8 cellular contexts compared by ENCODE assay signal in the genomic region with DNA sequence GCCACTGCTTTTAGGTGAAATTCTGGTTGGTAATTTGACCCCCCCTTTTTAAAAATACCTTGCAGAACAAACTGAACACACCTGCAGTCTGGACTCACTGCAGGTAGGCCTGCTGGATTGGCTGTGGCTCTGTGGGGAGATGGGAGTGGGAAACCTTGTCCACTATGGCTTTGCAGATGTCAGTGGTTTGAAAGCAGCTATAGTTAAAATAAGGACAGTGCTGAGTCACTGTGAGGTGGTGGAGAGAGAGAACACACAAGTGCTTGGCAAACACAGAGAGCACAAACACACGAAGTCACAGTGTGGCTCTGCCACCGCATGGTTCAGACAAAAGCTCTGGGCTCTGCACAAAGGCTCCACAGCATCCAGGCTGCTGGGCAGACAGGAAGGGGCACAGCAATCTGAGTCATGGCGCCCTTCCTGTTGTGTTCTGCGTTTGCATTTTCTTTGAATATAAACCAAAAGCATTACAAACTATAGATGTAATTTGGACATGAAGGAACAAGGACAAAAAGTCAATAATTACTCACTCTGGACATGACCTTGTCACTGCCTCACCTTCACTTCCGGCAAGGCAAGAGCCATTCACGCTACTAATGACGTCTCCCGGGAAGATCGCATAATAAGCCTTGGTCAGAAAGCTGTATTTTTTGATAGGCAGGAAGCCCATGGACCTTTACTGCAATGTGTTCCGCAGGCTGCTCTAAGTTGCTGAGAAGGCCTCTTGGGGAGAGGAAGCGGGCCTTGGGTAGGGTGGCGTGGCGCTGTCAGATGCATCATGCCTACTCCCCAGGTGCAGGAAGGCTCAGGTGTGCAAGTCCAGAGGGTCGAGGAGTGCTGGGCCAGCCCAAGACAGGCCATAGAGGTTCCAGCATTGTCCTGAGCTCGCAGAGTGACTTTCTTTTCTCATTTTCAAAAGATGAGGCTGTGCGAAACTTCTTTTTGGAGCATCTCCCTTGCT.
DNase-seq lines count a peak whose midpoint lies in the region; ATAC-seq and TF ChIP-seq lines count a peak whose summit lies in the region.

No MANE protein-coding gene starts in this region.

- H3K4me3 ChIP-seq in HCT116 (replicated peaks in 1 of 2; ENCODE audit: low read depth in 1 of 2, low read length in 2 of 2) (no peak overlapping the region), colonic mucosa (no peak overlapping the region)

- H3K4me1 ChIP-seq in HCT116 (ENCODE audit: control insufficient read depth in 1 of 2, insufficient read depth in 2 of 2, low read length in 2 of 2): peaks cover 2 to 18% of the 10 kb centered on the region in 2 experiments; a peak in 3 of 4 replicates
- no peaks in the 10 kb centered on the region for H3K4me1 ChIP-seq in colonic mucosa

- no peak for TF ChIP-seq POLR2A in HCT116 (IDR thresholded peaks at IDR 0.05; ENCODE audit: borderline replicate concordance, extremely low read depth, insufficient read depth, insufficient read length)

- no peaks in the 10 kb centered on the region for H3K9me2 ChIP-seq in HCT116 (ENCODE audit: insufficient read depth)

- POLR2A ChIA-PET in HCT116 (lab: Charles Lee): no interaction called here

- TF ChIP-seq CTCF in HCT116 (IDR thresholded peaks at IDR 0.05 in 2 of 3, conservative IDR thresholded peaks at IDR 0.05 in 1 of 3; ENCODE audit: borderline replicate concordance in 1 of 3, insufficient read depth in 1 of 3, low read depth in 2 of 3, low read length in 2 of 3) (no peak), colonic mucosa (IDR thresholded peaks at IDR 0.05) (no peak)

- H3K36me3 ChIP-seq in HCT116 (ENCODE audit: control insufficient read depth in 1 of 2, insufficient read depth in 2 of 2, low read length in 2 of 2) (no peaks in the 10 kb centered on the region), colonic mucosa (no peaks in the 10 kb centered on the region)

- H3K27ac ChIP-seq in HCT116 (ENCODE audit: low read depth, low read length): no peak overlapping the region
- peak overlapping the region; percentile 3 for H3K27ac ChIP-seq in colonic mucosa

- H2AFZ ChIP-seq in HCT116 (ENCODE audit: low read depth, low read length, poor library complexity, severe bottlenecking): peak overlapping the region; percentile 96

- CTCF ChIA-PET in HCT116 (lab: Charles Lee): no interaction called here

- no peak for TF ChIP-seq RAD21 in HCT116 (IDR thresholded peaks at IDR 0.05; ENCODE audit: low read depth)

- BruUV-seq in HCT116 (replicated peaks; lab: Mats Ljungman, UMichigan): no TSS peak

- H4K20me1 ChIP-seq in HCT116 (ENCODE audit: insufficient read depth): no peaks in the 10 kb centered on the region

- H3K4me2 ChIP-seq in HCT116 (ENCODE audit: low read length): no peak overlapping the region

- RAD21 ChIA-PET in HCT116 (lab: Charles Lee; ENCODE audit: low non-redundant PET in 1 of 2, low total read pairs in 2 of 2, uncharacterized antibody in 2 of 2, unreplicated experiment in 2 of 2): no interaction called here

- H3K27me3 ChIP-seq in HCT116 (ENCODE audit: insufficient read depth, low read length) (no peaks in the 10 kb centered on the region), colonic mucosa (no peaks in the 10 kb centered on the region)

- ATAC-seq in HCT116 (peak; percentile 60), HG03045 (IDR thresholded peaks at IDR 0.05; ENCODE audit: unreplicated experiment) (no peak), GM19397 (IDR thresholded peaks at IDR 0.05; ENCODE audit: unreplicated experiment) (no peak), GM19467 (IDR thresholded peaks at IDR 0.05; ENCODE audit: unreplicated experiment) (no peak)

- peaks cover 0 to 3% of the 10 kb centered on the region in 2 experiments; a peak in 1 of 4 replicates for H3K9me3 ChIP-seq in HCT116 (ENCODE audit: control insufficient read depth in 1 of 2, insufficient read depth in 1 of 2, low read depth in 1 of 2, low read length in 2 of 2)
- H3K9me3 ChIP-seq in colonic mucosa: no peaks in the 10 kb centered on the region

- no peaks in the 10 kb centered on the region for H3K79me2 ChIP-seq in HCT116 (ENCODE audit: insufficient read depth, low read length)

- no peak for DNase-seq in HCT116 (ENCODE audit: low read depth, low spot score)
- peak; percentile 46 for DNase-seq in OCI-M1 (lab: John Stamatoyannopoulos, UW)
- no peak for DNase-seq in colonic mucosa
- peak; percentile 92 for DNase-seq in myocyte (ENCODE audit: low read depth)
- DNase-seq in NK-92 (lab: John Stamatoyannopoulos, UW; ENCODE audit: unreplicated experiment): no peak

- intact Hi-C loops in HCT116 (cut with micrococcal nuclease) (no loop called here), colonic mucosa (cut with DNase I) (no loop called here)

- H3K9ac ChIP-seq in HCT116 (ENCODE audit: low read length): no peak overlapping the region
- no peak overlapping the region for H3K9ac ChIP-seq in colonic mucosa (ENCODE audit: low read depth in 2 of 2, low read length in 2 of 2)

TF ChIP-seq in HCT116, 20 proteins besides CTCF, POLR2A, EP300 and RAD21:
- TF ChIP-seq CBX3 (IDR thresholded peaks at IDR 0.05; ENCODE audit: low read depth) (no peak), ZFX (IDR thresholded peaks at IDR 0.05) (peak; percentile 58; the same call in 1 of the 2 replicates)
TF ChIP-seq in HCT116: peak in this region for 1.

Comparison
In these comparisons a context has a peak if more than half of its experiments do, and no peak if none do; other contexts are left out.
1. DNase-seq: peak in OCI-M1 (single experiment) and myocyte (single experiment); none in HCT116 (single experiment), colonic mucosa (single experiment) and NK-92 (single experiment).